ENCODE assay signal across 21 cellular contexts in the genomic region with DNA sequence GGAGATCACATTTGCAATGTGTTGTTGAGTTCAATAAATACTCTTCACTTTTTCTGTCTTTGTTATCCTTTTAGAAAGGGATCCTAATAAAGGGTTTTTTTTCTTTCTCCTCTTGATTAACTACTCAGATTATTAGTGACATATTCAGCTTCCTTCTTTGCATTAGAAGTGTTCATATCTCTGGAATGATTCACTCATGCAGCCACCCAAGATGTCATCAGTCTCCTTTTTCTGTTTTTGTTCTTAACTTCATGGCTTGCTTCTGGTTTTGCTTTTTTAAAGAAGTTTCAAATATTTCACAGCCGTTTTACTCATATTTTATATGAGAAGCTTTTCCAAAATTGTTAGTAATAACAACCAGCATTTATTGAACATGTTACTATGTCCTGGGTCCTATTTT.
A peak's percentile ranks its signal among the peaks of the same experiment; 100 is the strongest.
DNase-seq lines count a peak whose midpoint lies in the region; ATAC-seq and TF ChIP-seq lines count a peak whose summit lies in the region.
"Had no signal": no experiment of that assay in that cellular context is flagged by ENCODE, and none has a peak within 500 bp of the region (broad histone marks: within the 10 kb centered on the region; RNA-seq: fewer than 3 reads in every experiment).

No MANE protein-coding gene starts in this region.

- ATAC-seq in activated B cell treated with CpG ODN at 0.5 μM for 24 hours (ENCODE audit: low read depth) = no peak
- no peak for ATAC-seq in HG02938 (IDR thresholded peaks at IDR 0.05; ENCODE audit: unreplicated experiment)
- no peak for ATAC-seq in HG03457 (IDR thresholded peaks at IDR 0.05; ENCODE audit: unreplicated experiment)
- ATAC-seq: activated CD4-positive, CD25-positive, alpha-beta regulatory T cell treated with anti-CD3 and anti-CD28 coated beads, Interleukin-2, amount 50 U/mL, for 24 hours; mucosa of descending colon had no signal

- H3K4me3 Mint-ChIP-seq in HFFc6 = no peak overlapping the region; the same call in 1 of the 2 replicates
- H3K4me3 Mint-ChIP-seq in activated B cell treated with CpG ODN at 0.5 μM for 24 hours = no peak overlapping the region
- no peak overlapping the region for H3K4me3 Mint-ChIP-seq in endothelial cell (ENCODE audit: unreplicated experiment)
- H3K4me3 Mint-ChIP-seq in progenitor cell of endocrine pancreas (ENCODE audit: low read depth) = no peak overlapping the region
- H3K4me3 Mint-ChIP-seq: activated naive CD4-positive, alpha-beta T cell treated with anti-CD3 and anti-CD28 coated beads, Interleukin-2, amount 10 ng/mL, durations not matched to agents 7 days and 5 days; CD4-positive, alpha-beta T cell; nephron progenitor cell had no signal

- peak; percentile 9 for DNase-seq in HFFc6
- no peak for DNase-seq in activated B cell treated with CpG ODN at 0.5 μM for 24 hours
- DNase-seq in endothelial cell (ENCODE audit: low spot score) = no peak
- DNase-seq in progenitor cell of endocrine pancreas (ENCODE audit: low spot score, unreplicated experiment) = no peak
- DNase-seq in effector CD8-positive, alpha-beta T cell (lab: John Stamatoyannopoulos, UW) = no peak
- DNase-seq: activated naive CD4-positive, alpha-beta T cell treated with anti-CD3 and anti-CD28 coated beads, Interleukin-2, amount 10 ng/mL, durations not matched to agents 7 days and 5 days; activated T-cell treated with anti-CD3 and anti-CD28 coated beads, Interleukin-2, amount 50 U/mL, for 48 hours; CD4-positive, alpha-beta T cell; cerebellar nuclear complex; DMS 273 treated with DMSO at 0.1 percent for 48 hours; mucosa of descending colon; NCI-H2029 treated with DMSO at 0.1 percent for 48 hours; NCI-H2227 treated with DMSO at 0.1 percent for 48 hours; nephron progenitor cell; posterior cingulate gyrus; RPMI8226; sigmoid colon; T-helper 9 cell had no signal

- POLR2A ChIA-PET in activated B cell treated with CpG ODN at 0.5 μM for 24 hours (lab: Charles Lee) = no interaction called here

- no peaks in the 10 kb centered on the region; the same call in 1 of the 2 replicates for H3K27me3 Mint-ChIP-seq in HFFc6 (ENCODE audit: insufficient read depth)
- H3K27me3 Mint-ChIP-seq in activated B cell treated with CpG ODN at 0.5 μM for 24 hours = no peaks in the 10 kb centered on the region
- peaks cover 3% of the 10 kb centered on the region for H3K27me3 Mint-ChIP-seq in endothelial cell (ENCODE audit: unreplicated experiment)
- no peaks in the 10 kb centered on the region for H3K27me3 Mint-ChIP-seq in progenitor cell of endocrine pancreas
- H3K27me3 Mint-ChIP-seq: activated naive CD4-positive, alpha-beta T cell treated with anti-CD3 and anti-CD28 coated beads, Interleukin-2, amount 10 ng/mL, durations not matched to agents 7 days and 5 days; CD4-positive, alpha-beta T cell had no signal

- CTCF ChIA-PET in activated B cell treated with CpG ODN at 0.5 μM for 24 hours (lab: Charles Lee) = no interaction called here

- TF ChIP-seq CTCF in HFFc6 (IDR thresholded peaks at IDR 0.05) (no peak), activated B cell treated with CpG ODN at 0.5 μM for 24 hours (IDR thresholded peaks at IDR 0.05) (no peak), endothelial cell (IDR thresholded peaks at IDR 0.05; ENCODE audit: unreplicated experiment) (no peak), progenitor cell of endocrine pancreas (IDR thresholded peaks at IDR 0.05; ENCODE audit: unreplicated experiment) (no peak)

- intact Hi-C loops in activated B cell treated with CpG ODN at 0.5 μM for 24 hours (cut with micrococcal nuclease) = no loop called here

- H3K4me1 Mint-ChIP-seq in HFFc6 (ENCODE audit: low read depth) (peaks cover 26% of the 10 kb centered on the region), activated B cell treated with CpG ODN at 0.5 μM for 24 hours (no peaks in the 10 kb centered on the region), endothelial cell (ENCODE audit: unreplicated experiment) (peaks cover 4% of the 10 kb centered on the region), progenitor cell of endocrine pancreas (ENCODE audit: low read depth) (peaks cover 8% of the 10 kb centered on the region)

- H3K27ac Mint-ChIP-seq in HFFc6 (peak overlapping the region; percentile 35), activated B cell treated with CpG ODN at 0.5 μM for 24 hours (peak overlapping the region; percentile 2), endothelial cell (ENCODE audit: unreplicated experiment) (peak overlapping the region; percentile 58), progenitor cell of endocrine pancreas (peak overlapping the region; percentile 38)
- H3K27ac Mint-ChIP-seq: activated naive CD4-positive, alpha-beta T cell treated with anti-CD3 and anti-CD28 coated beads, Interleukin-2, amount 10 ng/mL, durations not matched to agents 7 days and 5 days; nephron progenitor cell had no signal

- H3K36me3 Mint-ChIP-seq in HFFc6 (ENCODE audit: low read depth) (no peaks in the 10 kb centered on the region; the same call in 1 of the 2 replicates), activated B cell treated with CpG ODN at 0.5 μM for 24 hours (ENCODE audit: low read depth) (peaks cover 79% of the 10 kb centered on the region), endothelial cell (ENCODE audit: low read depth, unreplicated experiment) (peaks cover 33% of the 10 kb centered on the region), progenitor cell of endocrine pancreas (ENCODE audit: insufficient read depth) (peaks cover 19% of the 10 kb centered on the region)

- no peaks in the 10 kb centered on the region for H3K9me3 Mint-ChIP-seq in HFFc6
- H3K9me3 Mint-ChIP-seq in activated B cell treated with CpG ODN at 0.5 μM for 24 hours = no peaks in the 10 kb centered on the region
- H3K9me3 Mint-ChIP-seq in endothelial cell (ENCODE audit: unreplicated experiment) = no peaks in the 10 kb centered on the region
- no peaks in the 10 kb centered on the region for H3K9me3 Mint-ChIP-seq in progenitor cell of endocrine pancreas (ENCODE audit: low read depth)
- H3K9me3 Mint-ChIP-seq: activated naive CD4-positive, alpha-beta T cell treated with anti-CD3 and anti-CD28 coated beads, Interleukin-2, amount 10 ng/mL, durations not matched to agents 7 days and 5 days; CD4-positive, alpha-beta T cell; nephron progenitor cell had no signal

Comparison
In these comparisons a context has a peak if more than half of its experiments do, and no peak if none do; other contexts are left out.
1. H3K27ac Mint-ChIP-seq: peak in every context shown above with its lines; median percentile 58 in endothelial cell; 38 in progenitor cell of endocrine pancreas; 35 in HFFc6; 2 in activated B cell treated with CpG ODN at 0.5 μM for 24 hours.